In the genomic region with DNA sequence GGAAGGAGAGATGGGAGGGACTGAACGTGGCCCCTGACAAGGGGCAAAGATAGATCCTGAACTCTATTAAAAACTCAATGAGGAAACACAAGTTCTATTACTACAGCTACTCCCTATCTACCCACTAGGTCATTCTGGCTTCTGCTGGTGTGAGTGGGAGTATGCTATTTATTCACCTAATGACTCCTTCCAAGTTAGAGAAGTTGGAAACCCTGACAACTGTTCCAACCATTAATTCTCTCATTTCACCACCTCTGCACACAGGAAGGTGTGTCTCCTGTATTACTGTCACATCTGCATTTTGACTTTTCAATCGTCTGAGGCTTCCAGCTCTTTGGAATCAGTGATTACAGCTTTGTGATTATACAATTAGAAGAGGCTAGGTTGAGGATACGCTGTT, we compare ENCODE assay signal across 1 cellular context.
TF ChIP-seq lines count a peak whose summit lies in the region.

No MANE protein-coding gene starts in this region.

TF ChIP-seq in HepG2, 621 proteins besides CTCF, POLR2A, EP300 and RAD21:
- TF ChIP-seq EEA1 (CRISPR knock-in tag; IDR thresholded peaks at IDR 0.05; ENCODE audit: borderline replicate concordance) (no peak), NR2F1 (CRISPR knock-in tag; IDR thresholded peaks at IDR 0.05) (no peak)
